Comparison of ENCODE assay signal across 1 cellular context in genomic region chr11:46724088-46724487, GRCh38.
TF ChIP-seq lines count a peak whose summit lies in the region.

No MANE protein-coding gene starts in this region.

TF ChIP-seq in HepG2, 621 proteins besides CTCF, POLR2A, EP300 and RAD21:
- TF ChIP-seq FOXO4 (CRISPR knock-in tag; conservative IDR thresholded peaks at IDR 0.05), result no peak
- TF ChIP-seq CBFB (CRISPR knock-in tag; IDR thresholded peaks at IDR 0.05), result no peak
- no peak for TF ChIP-seq GPN1 (CRISPR knock-in tag; IDR thresholded peaks at IDR 0.05; ENCODE audit: borderline replicate concordance)
- peak; percentile 40 for TF ChIP-seq ZNF18 (CRISPR knock-in tag; IDR thresholded peaks at IDR 0.05; ENCODE audit: insufficient replicate concordance)
- peak; percentile 65; the same call in 1 of the 2 replicates for TF ChIP-seq SRY (CRISPR knock-in tag; IDR thresholded peaks at IDR 0.05)
- TF ChIP-seq ZNF687 (CRISPR knock-in tag; IDR thresholded peaks at IDR 0.05), result peak; percentile 33
- 0 out of 2 replicates have a peak, but pooled peaks have one; percentile 70 for TF ChIP-seq DZIP1 (CRISPR knock-in tag; IDR thresholded peaks at IDR 0.05)
- no peak for TF ChIP-seq ZNF816 (CRISPR knock-in tag; IDR thresholded peaks at IDR 0.05; ENCODE audit: borderline replicate concordance)
- TF ChIP-seq POLR2AphosphoS5 (IDR thresholded peaks at IDR 0.05; ENCODE audit: low read depth, low read length), result peak; percentile 51
- TF ChIP-seq U2AF2 (IDR thresholded peaks at IDR 0.05; ENCODE audit: low read depth, low read length), result no peak
